ENCODE assay signal across 8 cellular contexts in genomic region chr1:941588-942383, GRCh38. TPM values are rescaled to one million over a fixed set of nuclear protein-coding genes. Genes with fewer than 3 reads are reported as not detected.
DNase-seq lines count a peak whose midpoint lies in the region; ATAC-seq and TF ChIP-seq lines count a peak whose summit lies in the region.

No MANE protein-coding gene starts in this region.

- peak; percentile 87 for DNase-seq in AG08395 (ENCODE audit: low spot score)
- peak; percentile 84 for DNase-seq in GM20000 (ENCODE audit: low spot score)
- DNase-seq in NCI-H82 (lab: John Stamatoyannopoulos, UW) = peak; percentile 98
- DNase-seq in body of pancreas = peak; percentile 50 to 67 (median 60)
- DNase-seq in stimulated activated effector memory CD8-positive, alpha-beta T cell treated with anti-CD3 and anti-CD28 coated beads, Interleukin-12 subunit alpha, Interleukin-12 subunit beta, amount 100 ng/mL, for 72 hours (ENCODE audit: low spot score in 2 of 2) = no peak
- no peak for DNase-seq in NCI-H2107 (lab: John Stamatoyannopoulos, UW)

- H3K4me1 Mint-ChIP-seq in stimulated activated effector memory CD8-positive, alpha-beta T cell treated with anti-CD3 and anti-CD28 coated beads, Interleukin-12 subunit alpha, Interleukin-12 subunit beta, amount 100 ng/mL, for 72 hours = peaks cover 8% of the 10 kb centered on the region

- H3K4me3 Mint-ChIP-seq in stimulated activated effector memory CD8-positive, alpha-beta T cell treated with anti-CD3 and anti-CD28 coated beads, Interleukin-12 subunit alpha, Interleukin-12 subunit beta, amount 100 ng/mL, for 72 hours = peak overlapping the region; percentile 69

- H3K27ac ChIP-seq in body of pancreas = peak overlapping the region in 1 of 4 donors; percentile 53
- no peak overlapping the region for H3K27ac ChIP-seq in iPS-20b (ENCODE audit: low read length)

- TF ChIP-seq POLR2A in body of pancreas (IDR thresholded peaks at IDR 0.05) = no peak

- H3K27me3 ChIP-seq in body of pancreas (peaks cover 0 to 26% of the 10 kb centered on the region in 2 donors), iPS-20b (ENCODE audit: insufficient read depth, low read length) (peaks cover 72% of the 10 kb centered on the region)

- intact Hi-C loops in body of pancreas (cut with DNase I) = no loop called here

- TF ChIP-seq CTCF in GM20000 (IDR thresholded peaks at IDR 0.05; ENCODE audit: extremely low read depth, missing control alignments) = no peak
- no peak for TF ChIP-seq CTCF in body of pancreas (IDR thresholded peaks at IDR 0.05)

- H3K9me3 ChIP-seq in body of pancreas (no peaks in the 10 kb centered on the region), iPS-20b (ENCODE audit: insufficient read depth, low read depth, low read length) (no peaks in the 10 kb centered on the region)

- ATAC-seq in body of pancreas = peak; percentile 30
- peak; percentile 31 for ATAC-seq in stimulated activated effector memory CD8-positive, alpha-beta T cell treated with anti-CD3 and anti-CD28 coated beads, Interleukin-12 subunit alpha, Interleukin-12 subunit beta, amount 100 ng/mL, for 72 hours
- no peak for ATAC-seq in GM21447 (IDR thresholded peaks at IDR 0.05; ENCODE audit: unreplicated experiment)

- peaks cover 16% of the 10 kb centered on the region for H3K36me3 Mint-ChIP-seq in stimulated activated effector memory CD8-positive, alpha-beta T cell treated with anti-CD3 and anti-CD28 coated beads, Interleukin-12 subunit alpha, Interleukin-12 subunit beta, amount 100 ng/mL, for 72 hours

- peaks cover 39% of the 10 kb centered on the region for H3K4me1 ChIP-seq in body of pancreas
- H3K4me1 ChIP-seq in iPS-20b (ENCODE audit: insufficient read depth, low read length) = no peaks in the 10 kb centered on the region; the same call in 1 of the 2 replicates

- 0 to 20% methylated on average over 1 to 40 of the region's 98 CpGs for WGBS in body of pancreas, 2 donors

- no peak overlapping the region for H3K9ac ChIP-seq in iPS-20b (ENCODE audit: low read depth, low read length)

- peak overlapping the region; percentile 56 for H3K27ac Mint-ChIP-seq in stimulated activated effector memory CD8-positive, alpha-beta T cell treated with anti-CD3 and anti-CD28 coated beads, Interleukin-12 subunit alpha, Interleukin-12 subunit beta, amount 100 ng/mL, for 72 hours

- H3K9me3 Mint-ChIP-seq in stimulated activated effector memory CD8-positive, alpha-beta T cell treated with anti-CD3 and anti-CD28 coated beads, Interleukin-12 subunit alpha, Interleukin-12 subunit beta, amount 100 ng/mL, for 72 hours = no peaks in the 10 kb centered on the region

- H3K36me3 ChIP-seq in body of pancreas (replicated peaks in 1 of 2; ENCODE audit: insufficient read depth in 1 of 2, low read depth in 2 of 2) (peaks cover 4 to 5% of the 10 kb centered on the region in 2 donors), iPS-20b (ENCODE audit: insufficient read depth, low read depth, low read length) (peaks cover 17% of the 10 kb centered on the region; the same call in 1 of the 2 replicates)

- H3K4me3 ChIP-seq in body of pancreas (no peak overlapping the region), iPS-20b (ENCODE audit: low read length) (peak overlapping the region; percentile 35; the same call in 1 of the 2 replicates)

RNA-seq across cellular contexts. Expression of gene NOC2L, which starts 17.3 kb away (rescaled TPM):
- total RNA-seq in body of pancreas = 10 to 100 TPM; 30.6 to 32.3 TPM

RNA-seq across cellular contexts. Expression of gene SAMD11, which starts 18.1 kb away (rescaled TPM):
- 1 to 10 TPM; 2.1 to 2.3 TPM for total RNA-seq in body of pancreas

RNA-seq across cellular contexts. Expression of gene KLHL17, which starts 18.6 kb away (rescaled TPM):
- 10 to 100 TPM in 1 of 2 donors, 1 to 10 TPM in 1; 6.0 to 29.0 TPM for total RNA-seq in body of pancreas

RNA-seq across cellular contexts. Expression of gene PLEKHN1, which starts 24.5 kb away (rescaled TPM):
- not detected for total RNA-seq in body of pancreas

RNA-seq across cellular contexts. Expression of gene PERM1, which starts 40.1 kb away (rescaled TPM):
- not detected for total RNA-seq in body of pancreas

Comparison
In these comparisons a context has a peak if more than half of its experiments do, and no peak if none do; other contexts are left out.
1. DNase-seq: peak in AG08395 (single experiment), GM20000 (single experiment), NCI-H82 (single experiment) and body of pancreas (4 of 4); none in stimulated activated effector memory CD8-positive, alpha-beta T cell treated with anti-CD3 and anti-CD28 coated beads, Interleukin-12 subunit alpha, Interleukin-12 subunit beta, amount 100 ng/mL, for 72 hours (0 of 2) and NCI-H2107 (single experiment).